ENCODE assay signal across 20 cellular contexts in genomic region chr9:119793272-119793671, GRCh38.
DNase-seq lines count a peak whose midpoint lies in the region; ATAC-seq, FAIRE-seq and TF ChIP-seq lines count a peak whose summit lies in the region.
"Had no signal": no experiment of that assay in that cellular context is flagged by ENCODE, and none has a peak within 500 bp of the region (broad histone marks: within the 10 kb centered on the region; RNA-seq: fewer than 3 reads in every experiment).

No MANE protein-coding gene starts in this region.

- H3K27me3 ChIP-seq in breast epithelium: no peaks in the 10 kb centered on the region
- H3K27me3 ChIP-seq: SJSA1 had no signal

- H3K4me1 ChIP-seq in breast epithelium: no peaks in the 10 kb centered on the region
- H3K4me1 ChIP-seq: SJSA1 had no signal

- H3K9me3 Mint-ChIP-seq in activated T-helper 17 cell treated with anti-CD3 and anti-CD28 coated beads, Interleukin-2, amount 50 U/mL, for 72 hours: no peaks in the 10 kb centered on the region

- H3K27me3 Mint-ChIP-seq in activated T-helper 17 cell treated with anti-CD3 and anti-CD28 coated beads, Interleukin-2, amount 50 U/mL, for 72 hours: peaks cover 4% of the 10 kb centered on the region

- no peaks in the 10 kb centered on the region for H3K36me3 ChIP-seq in breast epithelium
- H3K36me3 ChIP-seq: SJSA1 had no signal

- FAIRE-seq in H54 (lab: Jason Lieb, UNC): no peak
- FAIRE-seq: RCC 7860 had no signal

- H3K9me3 ChIP-seq in breast epithelium: no peaks in the 10 kb centered on the region
- H3K9me3 ChIP-seq: SJSA1 had no signal

- DNase-seq in left ventricle myocardium superior (no peak), cardiac septum (ENCODE audit: low spot score) (no peak), NCI-H524 (lab: John Stamatoyannopoulos, UW) (peak; percentile 85 to 90), inferior parietal cortex (ENCODE audit: extremely low spot score) (peak; percentile 64), breast epithelium (ENCODE audit: low spot score in 2 of 2) (no peak), H54 (ENCODE audit: insufficient read length, low spot score) (no peak)
- DNase-seq: DMS79 treated with DMSO at 0.1 percent for 48 hours, GOT3, Karpas-422, MV-4-11, NCI-H1105 treated with DMSO at 0.1 percent for 48 hours, NCI-H2081 treated with DMSO at 0.1 percent for 48 hours, NCI-H774, OCI-M1 had no signal

- no peak for TF ChIP-seq CTCF in breast epithelium (IDR thresholded peaks at IDR 0.05)

- peak; percentile 50 for ATAC-seq in left ventricle myocardium superior
- ATAC-seq in activated T-helper 17 cell treated with anti-CD3 and anti-CD28 coated beads, Interleukin-2, amount 50 U/mL, for 72 hours (replicated peaks): no peak
- no peak for ATAC-seq in GM18505 (IDR thresholded peaks at IDR 0.05; ENCODE audit: unreplicated experiment)

- H3K27ac ChIP-seq in breast epithelium: no peak overlapping the region
- H3K27ac ChIP-seq: SJSA1 had no signal

- no peaks in the 10 kb centered on the region for H3K36me3 Mint-ChIP-seq in activated T-helper 17 cell treated with anti-CD3 and anti-CD28 coated beads, Interleukin-2, amount 50 U/mL, for 72 hours (ENCODE audit: low read depth)
- H3K36me3 Mint-ChIP-seq: CD14-positive monocyte had no signal

- H3K27ac Mint-ChIP-seq in activated T-helper 17 cell treated with anti-CD3 and anti-CD28 coated beads, Interleukin-2, amount 50 U/mL, for 72 hours: no peak overlapping the region
- H3K27ac Mint-ChIP-seq: B cell, CD14-positive monocyte had no signal

- intact Hi-C loops in left ventricle myocardium superior (cut with micrococcal nuclease) (no loop called here), cardiac septum (cut with DNase I) (no loop called here), breast epithelium (cut with DNase I; ENCODE audit: low total_unique reads) (no loop called here)

- no peak for TF ChIP-seq POLR2A in breast epithelium (IDR thresholded peaks at IDR 0.05)
- no peak for TF ChIP-seq POLR2A in H54 (IDR thresholded peaks at IDR 0.05; ENCODE audit: low read depth, low read length)
- no peak for TF ChIP-seq POLR2A in GM18505 (IDR thresholded peaks at IDR 0.05; ENCODE audit: borderline replicate concordance, extremely low read depth, insufficient read depth, insufficient read length)

- H3K4me3 ChIP-seq in breast epithelium: no peak overlapping the region
- H3K4me3 ChIP-seq: SJSA1 had no signal

- H3K4me3 Mint-ChIP-seq in activated T-helper 17 cell treated with anti-CD3 and anti-CD28 coated beads, Interleukin-2, amount 50 U/mL, for 72 hours: no peak overlapping the region
- H3K4me3 Mint-ChIP-seq: B cell, CD14-positive monocyte had no signal

- H3K4me1 Mint-ChIP-seq in activated T-helper 17 cell treated with anti-CD3 and anti-CD28 coated beads, Interleukin-2, amount 50 U/mL, for 72 hours: no peaks in the 10 kb centered on the region
- H3K4me1 Mint-ChIP-seq: B cell, CD14-positive monocyte had no signal

Comparison
In these comparisons a context has a peak if more than half of its experiments do, and no peak if none do; other contexts are left out.
1. DNase-seq: peak in NCI-H524 (2 of 2) and inferior parietal cortex (single experiment); none in left ventricle myocardium superior (single experiment), cardiac septum (single experiment), breast epithelium (0 of 2) and H54 (single experiment).